ENCODE assay signal across 18 cellular contexts in genomic region chr2:74278694-74279093, GRCh38.
DNase-seq lines count a peak whose midpoint lies in the region; ATAC-seq lines count a peak whose summit lies in the region.
"Had no signal": no experiment of that assay in that cellular context is flagged by ENCODE, and none has a peak within 500 bp of the region (broad histone marks: within the 10 kb centered on the region; RNA-seq: fewer than 3 reads in every experiment).

No MANE protein-coding gene starts in this region.

- peaks cover 7% of the 10 kb centered on the region for H3K4me1 Mint-ChIP-seq in T-helper 17 cell
- H3K4me1 Mint-ChIP-seq in activated naive CD8-positive, alpha-beta T cell treated with anti-CD3 and anti-CD28 coated beads for 36 hours, result no peaks in the 10 kb centered on the region

- peak; percentile 45 for DNase-seq in DMS79 treated with DMSO at 0.1 percent for 48 hours (lab: John Stamatoyannopoulos, UW)
- DNase-seq in DMS79 (lab: John Stamatoyannopoulos, UW), result no peak
- no peak for DNase-seq in T-helper 17 cell
- DNase-seq in cerebellum (ENCODE audit: low spot score), result peak; percentile 13
- DNase-seq in activated naive CD8-positive, alpha-beta T cell treated with anti-CD3 and anti-CD28 coated beads for 36 hours, result no peak
- DNase-seq in stimulated activated CD4-positive, alpha-beta T cell treated with anti-CD3 and anti-CD28 coated beads, Interleukin-12 subunit alpha, Interleukin-12 subunit beta, amount 100 ng/mL, for 4 hours, result no peak
- DNase-seq: AML-193; CD4-positive, alpha-beta T cell; DMS153; DND-41; EL; GOT3; H7; HFFc6 had no signal

- no peak overlapping the region for H3K4me3 Mint-ChIP-seq in T-helper 17 cell
- H3K4me3 Mint-ChIP-seq in activated naive CD8-positive, alpha-beta T cell treated with anti-CD3 and anti-CD28 coated beads for 36 hours, result no peak overlapping the region
- H3K4me3 Mint-ChIP-seq: CD4-positive, alpha-beta T cell; HFFc6; IgD-negative memory B cell had no signal

- H3K27me3 Mint-ChIP-seq in T-helper 17 cell, result no peaks in the 10 kb centered on the region
- H3K27me3 Mint-ChIP-seq in activated naive CD8-positive, alpha-beta T cell treated with anti-CD3 and anti-CD28 coated beads for 36 hours, result no peaks in the 10 kb centered on the region
- H3K27me3 Mint-ChIP-seq: CD4-positive, alpha-beta T cell had no signal

- peak overlapping the region; percentile 83 for H3K27ac Mint-ChIP-seq in T-helper 17 cell
- H3K27ac Mint-ChIP-seq in activated naive CD8-positive, alpha-beta T cell treated with anti-CD3 and anti-CD28 coated beads for 36 hours, result no peak overlapping the region
- H3K27ac Mint-ChIP-seq: CD4-positive, alpha-beta T cell; HFFc6 had no signal

- H3K9me3 ChIP-seq in T-helper 17 cell (ENCODE audit: control insufficient read depth, low read length, poor library complexity, severe bottlenecking), result no peaks in the 10 kb centered on the region
- H3K9me3 ChIP-seq: A549 had no signal

- no peak for ATAC-seq in T-helper 17 cell
- no peak for ATAC-seq in GM18909 (IDR thresholded peaks at IDR 0.05; ENCODE audit: poor library complexity, unreplicated experiment)
- ATAC-seq: A549, HCT116 had no signal

- peaks cover 8% of the 10 kb centered on the region for H3K36me3 Mint-ChIP-seq in T-helper 17 cell (ENCODE audit: low read depth)
- H3K36me3 Mint-ChIP-seq in activated naive CD8-positive, alpha-beta T cell treated with anti-CD3 and anti-CD28 coated beads for 36 hours, result no peaks in the 10 kb centered on the region

- H3K9me3 Mint-ChIP-seq in activated naive CD8-positive, alpha-beta T cell treated with anti-CD3 and anti-CD28 coated beads for 36 hours, result no peaks in the 10 kb centered on the region
- H3K9me3 Mint-ChIP-seq: CD4-positive, alpha-beta T cell; HFFc6 had no signal

Comparison
In these comparisons a context has a peak if more than half of its experiments do, and no peak if none do; other contexts are left out.
1. DNase-seq: peak in DMS79 treated with DMSO at 0.1 percent for 48 hours (single experiment) and cerebellum (single experiment); none in DMS79 (single experiment), T-helper 17 cell (0 of 3), activated naive CD8-positive, alpha-beta T cell treated with anti-CD3 and anti-CD28 coated beads for 36 hours (single experiment) and stimulated activated CD4-positive, alpha-beta T cell treated with anti-CD3 and anti-CD28 coated beads, Interleukin-12 subunit alpha, Interleukin-12 subunit beta, amount 100 ng/mL, for 4 hours (single experiment).